17 cellular contexts compared by ENCODE assay signal in genomic region chr6:84258268-84258667, GRCh38. TPM values are rescaled to one million over a fixed set of nuclear protein-coding genes. Genes with fewer than 3 reads are reported as not detected.
DNase-seq lines count a peak whose midpoint lies in the region; ATAC-seq and TF ChIP-seq lines count a peak whose summit lies in the region.
"Had no signal": no experiment of that assay in that cellular context is flagged by ENCODE, and none has a peak within 500 bp of the region (broad histone marks: within the 10 kb centered on the region; RNA-seq: fewer than 3 reads in every experiment).

No MANE protein-coding gene starts in this region.

- H3K4me1 ChIP-seq in heart right ventricle (peaks cover 0 to 15% (median 6%) of the 10 kb centered on the region in 9 donors), lower lobe of right lung (no peaks in the 10 kb centered on the region), aorta (ENCODE audit: control insufficient read depth in 1 of 2, insufficient read depth in 2 of 2, low read length in 2 of 2) (no peaks in the 10 kb centered on the region)
- H3K4me1 ChIP-seq: psoas muscle had no signal

- ATAC-seq in heart right ventricle = peak in 1 of 8 donors; percentile 4
- no peak for ATAC-seq in lower lobe of right lung
- no peak for ATAC-seq in aorta (ENCODE audit: low FRiP score)
- ATAC-seq: psoas muscle had no signal

- H3K4me3 ChIP-seq in heart right ventricle = peak overlapping the region in 6 of 10 donors; percentile 6 to 27 (median 19)
- H3K4me3 ChIP-seq in choroid plexus epithelial cell (ENCODE audit: low read depth, low read length) = peak overlapping the region; percentile 31
- H3K4me3 ChIP-seq in lower lobe of right lung = peak overlapping the region; percentile 20
- H3K4me3 ChIP-seq in aorta (ENCODE audit: low read length in 2 of 2) = peak overlapping the region; percentile 14 to 76
- H3K4me3 ChIP-seq: psoas muscle, testis had no signal

- TF ChIP-seq CTCF in heart right ventricle (IDR thresholded peaks at IDR 0.05) = no peak
- TF ChIP-seq CTCF in choroid plexus epithelial cell (conservative IDR thresholded peaks at IDR 0.05; ENCODE audit: low read depth, low read length) = no peak
- TF ChIP-seq CTCF in lower lobe of right lung (IDR thresholded peaks at IDR 0.05) = no peak

- DNase-seq in heart right ventricle = no peak
- DNase-seq in cardiac septum (ENCODE audit: low spot score) = no peak
- DNase-seq in choroid plexus epithelial cell (ENCODE audit: low read depth) = peak; percentile 38
- no peak for DNase-seq in lower lobe of right lung
- no peak for DNase-seq in aorta
- DNase-seq in HUDEP-2 (lab: John Stamatoyannopoulos, UW; ENCODE audit: unreplicated experiment in 76 of 76) = no peak
- DNase-seq in NCI-H1105 treated with DMSO at 0.1 percent for 48 hours (lab: John Stamatoyannopoulos, UW) = no peak
- no peak for DNase-seq in stimulated activated CD4-positive, alpha-beta T cell treated with anti-CD3 and anti-CD28 coated beads, Interleukin-1b, Interleukin-23, amount 100 ng/mL, for 48 hours
- DNase-seq: activated naive CD8-positive, alpha-beta T cell treated with anti-CD3 and anti-CD28 coated beads for 36 hours; activated T-cell treated with anti-CD3 and anti-CD28 coated beads, Interleukin-2, amount 50 U/mL, for 1 hour; COR-L47; GDM1; NCI-H2081; NCI-H69; psoas muscle; T-helper 2 cell; testis had no signal

- intact Hi-C loops in heart right ventricle (cut with DNase I) (no loop called here), cardiac septum (cut with DNase I) (no loop called here), lower lobe of right lung (cut with DNase I) (no loop called here), aorta (cut with DNase I) (no loop called here)

- H3K36me3 ChIP-seq in heart right ventricle (no peaks in the 10 kb centered on the region), lower lobe of right lung (no peaks in the 10 kb centered on the region), aorta (ENCODE audit: control insufficient read depth in 1 of 2, insufficient read depth in 2 of 2, low read length in 1 of 2) (no peaks in the 10 kb centered on the region)

- H3K27me3 ChIP-seq in heart right ventricle (peaks cover 0 to 3% (median 0%) of the 10 kb centered on the region in 7 donors), lower lobe of right lung (ENCODE audit: low read depth) (no peaks in the 10 kb centered on the region), aorta (ENCODE audit: control insufficient read depth in 1 of 2, insufficient read depth in 2 of 2, low read length in 1 of 2) (no peaks in the 10 kb centered on the region)
- H3K27me3 ChIP-seq: testis had no signal

- WGBS in heart right ventricle, 2 donors = 23 to 28% methylated on average over 2 of the region's 2 CpGs
- 3 to 5% methylated on average over 2 of the region's 2 CpGs for WGBS in aorta, 2 donors

- H3K27ac ChIP-seq in heart right ventricle = peak overlapping the region in 4 of 10 donors; percentile 17 to 36 (median 26)
- H3K27ac ChIP-seq in lower lobe of right lung = no peak overlapping the region
- no peak overlapping the region for H3K27ac ChIP-seq in aorta (ENCODE audit: low read depth in 1 of 2, low read length in 2 of 2)
- H3K27ac ChIP-seq: psoas muscle, testis had no signal

- H3K9me3 ChIP-seq in heart right ventricle (no peaks in the 10 kb centered on the region), lower lobe of right lung (no peaks in the 10 kb centered on the region), aorta (ENCODE audit: control insufficient read depth, low read length) (no peaks in the 10 kb centered on the region)
- H3K9me3 ChIP-seq: psoas muscle, testis had no signal

RNA-seq across cellular contexts. Expression of gene CEP162, which starts 30.8 kb away (rescaled TPM):
- total RNA-seq in heart right ventricle (1 to 10 TPM; 2.7 to 5.6 (median 3.8) TPM), cardiac septum (4.3 TPM), lower lobe of right lung (12.1 TPM), aorta (10 to 100 TPM in 1 of 2 donors, 1 to 10 TPM in 1; 8.5 to 14.3 TPM)
- polyA plus RNA-seq in heart right ventricle (1 to 10 TPM; 2.1 to 4.2 TPM), aorta (10 to 100 TPM in 1 of 2 donors, 1 to 10 TPM in 1; 4.5 to 10.2 TPM)
